9 cellular contexts compared by ENCODE assay signal in genomic region chr4:37453004-37453360, GRCh38.
DNase-seq lines count a peak whose midpoint lies in the region; ATAC-seq and TF ChIP-seq lines count a peak whose summit lies in the region.
"Had no signal": no experiment of that assay in that cellular context is flagged by ENCODE, and none has a peak within 500 bp of the region (broad histone marks: within the 10 kb centered on the region; RNA-seq: fewer than 3 reads in every experiment).

No MANE protein-coding gene starts in this region.

- peak overlapping the region; percentile 53 for H3K4me3 ChIP-seq in choroid plexus epithelial cell (ENCODE audit: low read depth, low read length)
- H3K4me3 ChIP-seq: BLaER1 had no signal

- TF ChIP-seq CTCF in choroid plexus epithelial cell (conservative IDR thresholded peaks at IDR 0.05; ENCODE audit: low read depth, low read length): peak; percentile 71

- peak; percentile 28 for DNase-seq in NCI-H1436 (lab: John Stamatoyannopoulos, UW)
- DNase-seq in NCI-H1436 treated with DMSO at 0.1 percent for 48 hours (lab: John Stamatoyannopoulos, UW): no peak
- DNase-seq in NCI-H146 (lab: John Stamatoyannopoulos, UW): peak; percentile 47
- peak; percentile 90 for DNase-seq in SW480 (ENCODE audit: low spot score)
- DNase-seq in choroid plexus epithelial cell (ENCODE audit: low read depth): peak; percentile 85
- peak; percentile 92 for DNase-seq in kidney tubule cell (ENCODE audit: low spot score)
- peak; percentile 24 to 42 for DNase-seq in stimulated activated CD4-positive, alpha-beta T cell treated with anti-CD3 and anti-CD28 coated beads, Interleukin-2, amount 100 ng/mL, for 48 hours

- peak; percentile 52 for ATAC-seq in HG02763 (IDR thresholded peaks at IDR 0.05; ENCODE audit: unreplicated experiment)
